Comparison of ENCODE assay signal across 8 cellular contexts in the genomic region with DNA sequence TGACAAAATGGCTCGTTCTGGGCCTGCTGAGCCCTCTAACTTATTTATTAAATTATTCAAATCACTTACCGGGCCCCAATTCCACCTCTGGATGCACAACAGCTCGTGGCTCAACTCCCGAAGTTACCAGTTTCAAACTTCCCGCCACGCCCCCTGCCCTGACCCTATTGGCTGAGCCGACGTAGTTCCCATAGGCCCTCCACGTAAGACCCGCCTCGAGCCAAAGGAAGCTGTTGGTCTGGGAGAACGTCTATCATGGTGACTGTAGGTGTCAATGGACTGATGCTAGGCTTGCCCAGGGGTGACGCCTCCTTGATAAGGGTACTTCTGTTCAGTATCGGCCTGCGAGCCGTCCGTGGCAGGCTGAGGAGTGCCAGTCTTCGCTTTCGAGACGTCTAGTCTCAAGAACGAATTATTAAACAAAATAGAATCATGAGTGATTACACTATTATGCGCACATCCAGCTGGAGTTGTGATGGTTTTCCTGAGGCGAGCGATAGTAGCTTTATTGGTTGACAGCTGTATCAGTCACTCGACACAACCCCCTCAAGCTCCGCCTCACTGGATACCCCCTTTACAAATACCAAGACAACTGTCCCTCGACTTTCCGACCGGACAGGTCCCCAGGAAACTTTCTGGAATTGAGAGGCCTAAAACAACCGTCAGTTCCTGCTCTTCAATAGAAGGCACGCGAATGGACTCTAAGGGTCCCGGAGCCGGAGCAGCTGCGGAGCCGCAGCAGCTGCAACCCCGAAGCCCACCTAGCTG. TPM values are rescaled to one million over a fixed set of nuclear protein-coding genes. Genes with fewer than 3 reads are reported as not detected.
DNase-seq lines count a peak whose midpoint lies in the region; ATAC-seq and TF ChIP-seq lines count a peak whose summit lies in the region.

Gene CDCA3, minus strand, starts transcription at position 134 of the 768 bp plus-strand sequence. CDS start 334 bp downstream, outside the sequence.

- H3K9me3 ChIP-seq in Peyer's patch: no peaks in the 10 kb centered on the region
- H3K9me3 ChIP-seq in muscle layer of colon (ENCODE audit: low read length): no peaks in the 10 kb centered on the region

- peak; percentile 98 to 99 for TF ChIP-seq POLR2A in Peyer's patch (IDR thresholded peaks at IDR 0.05)

- H3K4me1 ChIP-seq in KMS-11 (ENCODE audit: low read depth, poor library complexity, severe bottlenecking) (peaks cover 29% of the 10 kb centered on the region), Peyer's patch (peaks cover 0 to 14% (median 7%) of the 10 kb centered on the region in 4 donors), muscle layer of colon (ENCODE audit: insufficient read depth, low read length) (peaks cover 21% of the 10 kb centered on the region)

- H3K27me3 ChIP-seq in KMS-11 (ENCODE audit: insufficient read depth, low read depth) (no peaks in the 10 kb centered on the region), Peyer's patch (no peaks in the 10 kb centered on the region), muscle layer of colon (ENCODE audit: control insufficient read depth in 1 of 2, insufficient read depth in 2 of 2, low read length in 2 of 2) (no peaks in the 10 kb centered on the region)

- DNase-seq in DMS53 treated with DMSO at 0.1 percent for 48 hours (lab: John Stamatoyannopoulos, UW; ENCODE audit: unreplicated experiment) (peak; percentile 100), Peyer's patch (peak; percentile 91 to 98 (median 94))
- DNase-seq in activated T-cell treated with anti-CD3 and anti-CD28 coated beads, Interleukin-2, amount 50 U/mL, for 48 hours: peak; percentile 95
- DNase-seq in stimulated activated CD8-positive, alpha-beta memory T cell treated with anti-CD3 and anti-CD28 coated beads, Interleukin-7, amount 100 ng/mL, for 24 hours (ENCODE audit: low read depth): peak; percentile 85

- peaks cover 40% of the 10 kb centered on the region for H3K79me2 ChIP-seq in KMS-11 (ENCODE audit: insufficient read depth, low read depth)

- H3K4me2 ChIP-seq in KMS-11: peak within 1 kb of the TSS; percentile 95

- ATAC-seq in GM21737 (IDR thresholded peaks at IDR 0.05; ENCODE audit: unreplicated experiment): peak; percentile 42
- ATAC-seq in esophagus mucosa: peak; percentile 82

- TF ChIP-seq CTCF in KMS-11 (conservative IDR thresholded peaks at IDR 0.05; ENCODE audit: low read depth, low read length) (no peak), Peyer's patch (IDR thresholded peaks at IDR 0.05) (peak in 1 of 6 experiments; percentile 1)

- no peak within 1 kb of the TSS for H3K4me3 ChIP-seq in KMS-11 (IDR thresholded peaks at IDR 0.05; ENCODE audit: insufficient read depth, low read depth, low read length)
- H3K4me3 ChIP-seq in Peyer's patch: peak within 1 kb of the TSS; percentile 57 to 74 (median 66)
- H3K4me3 ChIP-seq in muscle layer of colon (ENCODE audit: low read depth in 1 of 2, low read length in 2 of 2): peak within 1 kb of the TSS; percentile 64 to 82

- H2AFZ ChIP-seq in KMS-11 (ENCODE audit: low read depth): peak within 1 kb of the TSS; percentile 59; the same call in 1 of the 2 replicates

- H3K9ac ChIP-seq in KMS-11 (peak within 1 kb of the TSS; percentile 69; the same call in 1 of the 2 replicates), muscle layer of colon (ENCODE audit: low read length) (peak within 1 kb of the TSS; percentile 50)

- H3K36me3 ChIP-seq in KMS-11 (ENCODE audit: insufficient read depth) (no peaks in the 10 kb centered on the region), Peyer's patch (peaks cover 0 to 32% (median 0%) of the 10 kb centered on the region in 3 donors), muscle layer of colon (ENCODE audit: insufficient read depth, low read length) (peaks cover 25% of the 10 kb centered on the region)

- H4K20me1 ChIP-seq in KMS-11 (ENCODE audit: insufficient read depth): no peaks in the 10 kb centered on the region

- peak within 1 kb of the TSS; percentile 87 for H3K27ac ChIP-seq in KMS-11
- peak within 1 kb of the TSS; percentile 89 to 99 (median 96) for H3K27ac ChIP-seq in Peyer's patch
- H3K27ac ChIP-seq in muscle layer of colon (ENCODE audit: low read depth, low read length): peak within 1 kb of the TSS; percentile 94

RNA-seq across cellular contexts. Expression of gene CDCA3, which starts in this region (rescaled TPM):
- 10 to 100 TPM; 44.2 to 51.2 (median 46.3) TPM for total RNA-seq in Peyer's patch
- total RNA-seq in esophagus mucosa: 13.9 TPM
